10 cellular contexts compared by ENCODE assay signal in the genomic region with DNA sequence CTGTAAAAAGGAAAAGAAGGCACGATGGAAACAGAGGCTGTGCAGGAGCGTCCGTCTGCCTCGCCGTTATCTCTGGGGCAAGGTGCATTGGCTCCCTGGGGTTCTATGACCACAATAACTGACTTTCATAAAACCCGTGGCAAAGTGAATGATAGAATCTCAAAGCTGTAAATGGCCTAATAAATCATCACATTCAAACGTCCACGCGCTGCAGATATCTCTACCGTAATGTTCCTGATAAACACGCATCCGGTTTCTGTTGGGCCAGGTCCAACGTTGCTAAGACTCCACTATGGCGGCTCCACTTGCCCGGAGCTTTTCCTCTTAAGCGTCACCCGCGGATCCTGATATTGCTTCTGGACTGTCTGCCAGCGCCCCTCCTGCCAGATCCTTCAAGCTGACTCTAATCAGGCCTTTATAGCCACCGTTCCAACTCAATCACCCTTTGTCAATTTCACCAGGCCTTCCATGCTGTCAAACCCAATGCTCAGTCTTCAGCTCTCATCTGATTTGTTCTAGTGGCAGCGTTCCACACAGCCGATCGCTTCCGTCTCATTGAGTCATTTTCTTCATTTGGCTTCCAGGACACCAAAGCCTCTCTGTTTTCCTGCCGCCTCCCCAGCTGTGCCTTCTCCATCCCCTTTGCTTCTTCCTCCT.
DNase-seq lines count a peak whose midpoint lies in the region; TF ChIP-seq lines count a peak whose summit lies in the region.
"Had no signal": no experiment of that assay in that cellular context is flagged by ENCODE, and none has a peak within 500 bp of the region (broad histone marks: within the 10 kb centered on the region; RNA-seq: fewer than 3 reads in every experiment).

No MANE protein-coding gene starts in this region.

- TF ChIP-seq EP300 in esophagus muscularis mucosa (IDR thresholded peaks at IDR 0.05) = no peak

- H3K4me3 Mint-ChIP-seq in T-helper 2 cell treated with Interferon-gamma antibody and Interleukin-4, amounts not matched to agents 5 μg/mL and 100 μg/mL, for 36 hours = peak overlapping the region; percentile 55

- H3K9me3 ChIP-seq in esophagus muscularis mucosa (peaks cover 0 to 27% (median 16%) of the 10 kb centered on the region in 4 donors), stomach smooth muscle (ENCODE audit: control insufficient read depth in 2 of 2, low read length in 2 of 2) (peaks cover 0 to 10% of the 10 kb centered on the region in 2 donors)

- 46% methylated on average over 25 of the region's 25 CpGs for WGBS in esophagus muscularis mucosa

- no peak overlapping the region for H3K9ac ChIP-seq in stomach smooth muscle (ENCODE audit: low read length in 2 of 2)

- intact Hi-C loops in esophagus muscularis mucosa (cut with DNase I) = no loop called here

- no peak for TF ChIP-seq POLR2A in esophagus muscularis mucosa (IDR thresholded peaks at IDR 0.05; ENCODE audit: low read depth)

- H3K36me3 Mint-ChIP-seq in T-helper 2 cell treated with Interferon-gamma antibody and Interleukin-4, amounts not matched to agents 5 μg/mL and 100 μg/mL, for 36 hours (ENCODE audit: low read depth) = no peaks in the 10 kb centered on the region
- H3K36me3 Mint-ChIP-seq: IgD-negative memory B cell had no signal

- no peak overlapping the region for H3K27ac Mint-ChIP-seq in T-helper 2 cell treated with Interferon-gamma antibody and Interleukin-4, amounts not matched to agents 5 μg/mL and 100 μg/mL, for 36 hours
- H3K27ac Mint-ChIP-seq: activated T-cell treated with anti-CD3 and anti-CD28 coated beads, Interleukin-2, amount 50 U/mL, for 72 hours; IgD-negative memory B cell had no signal

- H3K9me3 Mint-ChIP-seq in T-helper 2 cell treated with Interferon-gamma antibody and Interleukin-4, amounts not matched to agents 5 μg/mL and 100 μg/mL, for 36 hours = peaks cover 33% of the 10 kb centered on the region

- no peaks in the 10 kb centered on the region for H3K36me3 ChIP-seq in esophagus muscularis mucosa
- no peaks in the 10 kb centered on the region for H3K36me3 ChIP-seq in stomach smooth muscle (ENCODE audit: control insufficient read depth in 2 of 2, insufficient read depth in 2 of 2, low read length in 2 of 2)

- H3K27ac ChIP-seq in esophagus muscularis mucosa (replicated peaks in 1 of 4) (no peak overlapping the region), stomach smooth muscle (ENCODE audit: low read length) (no peak overlapping the region)

- H3K27me3 ChIP-seq in esophagus muscularis mucosa (no peaks in the 10 kb centered on the region), stomach smooth muscle (ENCODE audit: control insufficient read depth in 1 of 2, insufficient read depth in 2 of 2, low read length in 2 of 2) (no peaks in the 10 kb centered on the region)

- no peaks in the 10 kb centered on the region for H3K27me3 Mint-ChIP-seq in T-helper 2 cell treated with Interferon-gamma antibody and Interleukin-4, amounts not matched to agents 5 μg/mL and 100 μg/mL, for 36 hours (ENCODE audit: low read depth)

- H3K4me1 Mint-ChIP-seq in T-helper 2 cell treated with Interferon-gamma antibody and Interleukin-4, amounts not matched to agents 5 μg/mL and 100 μg/mL, for 36 hours (ENCODE audit: low read depth) = no peaks in the 10 kb centered on the region

- TF ChIP-seq CTCF in esophagus muscularis mucosa (IDR thresholded peaks at IDR 0.05) = no peak

- H3K4me1 ChIP-seq in esophagus muscularis mucosa (peaks cover 0 to 8% (median 3%) of the 10 kb centered on the region in 4 donors), stomach smooth muscle (ENCODE audit: control insufficient read depth, insufficient read depth, low read length) (no peaks in the 10 kb centered on the region)

- no peak for DNase-seq in T-helper 2 cell treated with Interferon-gamma antibody and Interleukin-4, amounts not matched to agents 5 μg/mL and 100 μg/mL, for 36 hours (ENCODE audit: low spot score)
- DNase-seq in T-helper 2 cell (no peak), NCI-H226 (peak; percentile 54), esophagus muscularis mucosa (ENCODE audit: extremely low spot score) (peak; percentile 91), SIG-M5 treated with dmso at 0.1 percent for 504 hours (lab: John Stamatoyannopoulos, UW; ENCODE audit: unreplicated experiment) (no peak)
- no peak for DNase-seq in effector CD8-positive, alpha-beta T cell (lab: John Stamatoyannopoulos, UW)
- no peak for DNase-seq in stimulated activated naive CD4-positive, alpha-beta T cell (lab: John Stamatoyannopoulos, UW)
- DNase-seq: activated T-cell treated with anti-CD3 and anti-CD28 coated beads, Interleukin-2, amount 50 U/mL, for 72 hours had no signal

- H3K4me3 ChIP-seq in esophagus muscularis mucosa = peak overlapping the region; percentile 18 to 34 (median 28)
- H3K4me3 ChIP-seq in stomach smooth muscle (ENCODE audit: low read length in 2 of 2) = peak overlapping the region; percentile 67 to 69

Comparison
In these comparisons a context has a peak if more than half of its experiments do, and no peak if none do; other contexts are left out.
1. DNase-seq: peak in NCI-H226 (single experiment) and esophagus muscularis mucosa (single experiment); none in T-helper 2 cell treated with Interferon-gamma antibody and Interleukin-4, amounts not matched to agents 5 μg/mL and 100 μg/mL, for 36 hours (single experiment), T-helper 2 cell (0 of 5), effector CD8-positive, alpha-beta T cell (single experiment), SIG-M5 treated with dmso at 0.1 percent for 504 hours (single experiment) and stimulated activated naive CD4-positive, alpha-beta T cell (0 of 6).